ENCODE assay signal across 23 cellular contexts in the genomic region with DNA sequence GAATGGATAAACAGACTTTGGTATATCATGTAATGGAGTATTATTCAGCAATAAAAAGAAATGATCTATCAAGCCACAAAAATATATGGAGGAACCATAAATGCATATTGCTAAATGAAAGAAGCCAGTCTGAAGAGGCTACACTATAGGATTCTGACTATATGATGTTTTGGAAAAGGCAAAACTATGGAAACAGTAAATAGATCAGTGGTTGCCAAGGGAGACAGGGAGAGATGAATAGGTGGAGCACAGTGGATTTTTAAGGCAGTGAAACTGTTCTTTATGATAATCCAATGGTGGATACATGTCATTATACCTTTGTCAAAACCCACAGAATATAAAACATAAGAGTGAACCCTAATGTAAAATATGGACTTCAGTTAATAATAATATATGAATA.
"Had no signal": no experiment of that assay in that cellular context is flagged by ENCODE, and none has a peak within 500 bp of the region (broad histone marks: within the 10 kb centered on the region; RNA-seq: fewer than 3 reads in every experiment).

No MANE protein-coding gene starts in this region.

- H3K27ac ChIP-seq: epithelial cell of prostate, esophagus squamous epithelium, gastrocnemius medialis, heart right ventricle, left lung, lower lobe of right lung had no signal

- H3K27me3 ChIP-seq: esophagus squamous epithelium, gastrocnemius medialis, heart right ventricle, left lung had no signal

- H3K4me1 ChIP-seq: esophagus squamous epithelium, gastrocnemius medialis, heart right ventricle, left lung, lower lobe of right lung had no signal

- H3K4me3 ChIP-seq: esophagus squamous epithelium, gastrocnemius medialis, heart right ventricle, left lung, lower lobe of right lung, mucosa of descending colon had no signal

- DNase-seq: cortex of kidney; effector CD8-positive, alpha-beta T cell; effector memory CD8-positive, alpha-beta T cell; endodermal cell; erythroblast; esophagus squamous epithelium; foreskin fibroblast; foreskin melanocyte; gastrocnemius medialis; glutamatergic neuron; head of caudate nucleus; heart right ventricle; hippocampal formation; left cardiac atrium; left lung; left ventricle myocardium superior; lower lobe of right lung; mesenchymal stem cell; mucosa of descending colon; naive B cell; naive thymus-derived CD8-positive, alpha-beta T cell had no signal

- ATAC-seq: effector memory CD8-positive, alpha-beta T cell; esophagus mucosa; gastrocnemius medialis; heart right ventricle; left cardiac atrium; left lung; left ventricle myocardium superior; lower lobe of right lung; mucosa of descending colon; naive thymus-derived CD8-positive, alpha-beta T cell had no signal

- H3K9me3 ChIP-seq: esophagus squamous epithelium, gastrocnemius medialis, heart right ventricle, left lung, lower lobe of right lung, mucosa of descending colon had no signal
